In the genomic region with DNA sequence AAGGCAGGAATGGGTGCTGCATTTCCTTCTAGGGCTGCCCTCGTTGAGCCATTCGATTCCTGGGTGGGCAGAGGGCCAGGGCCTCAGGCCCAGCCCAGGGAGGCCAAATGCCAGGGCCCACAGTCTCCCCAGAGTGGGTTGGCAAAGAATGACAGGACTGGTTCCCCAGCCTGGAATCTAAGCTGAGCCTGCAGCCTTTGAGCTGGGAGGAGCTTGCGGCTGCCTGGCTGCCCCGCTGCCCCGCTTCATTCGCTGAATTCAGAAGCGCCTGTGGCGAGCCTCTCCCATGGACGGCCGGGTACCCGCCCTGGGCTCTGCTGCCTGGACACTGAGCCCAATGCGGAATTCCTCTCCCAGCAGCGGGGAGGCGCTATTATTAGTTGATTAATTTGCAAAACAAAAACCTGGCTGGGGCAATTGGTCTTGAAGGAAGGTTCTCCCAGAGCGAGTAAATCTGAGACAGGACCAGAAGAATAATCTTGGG, we compare ENCODE assay signal across 8 cellular contexts. TPM values are rescaled to one million over a fixed set of nuclear protein-coding genes. Genes with fewer than 3 reads are reported as not detected.
DNase-seq lines count a peak whose midpoint lies in the region; ATAC-seq and TF ChIP-seq lines count a peak whose summit lies in the region.

No MANE protein-coding gene starts in this region.

- H3K27ac ChIP-seq in cingulate gyrus (ENCODE audit: low read depth, low read length) = peak overlapping the region; percentile 69

- H3K4me1 Mint-ChIP-seq in activated CD8-positive, alpha-beta T cell treated with anti-CD3 and anti-CD28 coated beads for 36 hours (ENCODE audit: low read depth) = no peaks in the 10 kb centered on the region

- H3K36me3 Mint-ChIP-seq in activated CD8-positive, alpha-beta T cell treated with anti-CD3 and anti-CD28 coated beads for 36 hours (ENCODE audit: low read depth) = no peaks in the 10 kb centered on the region

- no peak overlapping the region for H3K27ac Mint-ChIP-seq in activated CD8-positive, alpha-beta T cell treated with anti-CD3 and anti-CD28 coated beads for 36 hours

- H3K4me3 Mint-ChIP-seq in activated CD8-positive, alpha-beta T cell treated with anti-CD3 and anti-CD28 coated beads for 36 hours = no peak overlapping the region

- H3K27me3 Mint-ChIP-seq in activated CD8-positive, alpha-beta T cell treated with anti-CD3 and anti-CD28 coated beads for 36 hours = peaks cover 20% of the 10 kb centered on the region

- intact Hi-C loops in activated CD8-positive, alpha-beta T cell treated with anti-CD3 and anti-CD28 coated beads for 36 hours (cut with micrococcal nuclease) = no loop called here

- POLR2A ChIA-PET in activated CD8-positive, alpha-beta T cell treated with anti-CD3 and anti-CD28 coated beads for 36 hours (lab: Charles Lee) = interaction anchor here (0.7 kb wide), 1 partner anchor 568 kb away, joined by 3 read pairs; no protein-coding TSS in a partner anchor

- no peaks in the 10 kb centered on the region for H3K9me3 Mint-ChIP-seq in activated CD8-positive, alpha-beta T cell treated with anti-CD3 and anti-CD28 coated beads for 36 hours

- CTCF ChIA-PET in activated CD8-positive, alpha-beta T cell treated with anti-CD3 and anti-CD28 coated beads for 36 hours (lab: Charles Lee) = no interaction called here

- DNase-seq in HT1080 (ENCODE audit: low read depth) = peak; percentile 55
- DNase-seq in kidney glomerular epithelial cell (lab: John Stamatoyannopoulos, UW) = peak; percentile 28
- peak; percentile 87 for DNase-seq in superior temporal gyrus (ENCODE audit: extremely low spot score)
- no peak for DNase-seq in activated CD8-positive, alpha-beta T cell treated with anti-CD3 and anti-CD28 coated beads for 36 hours
- no peak for DNase-seq in activated CD8-positive, alpha-beta memory T cell treated with anti-CD3 and anti-CD28 coated beads, Interleukin-2, amount 50 U/mL, for 48 hours
- DNase-seq in SKM-1 treated with dmso at 0.1 percent for 144 hours (lab: John Stamatoyannopoulos, UW; ENCODE audit: unreplicated experiment) = no peak

- ATAC-seq in activated CD8-positive, alpha-beta T cell treated with anti-CD3 and anti-CD28 coated beads for 36 hours = no peak
- ATAC-seq in HG03442 (IDR thresholded peaks at IDR 0.05; ENCODE audit: unreplicated experiment) = no peak

- no peak for TF ChIP-seq CTCF in activated CD8-positive, alpha-beta T cell treated with anti-CD3 and anti-CD28 coated beads for 36 hours (IDR thresholded peaks at IDR 0.05)

RNA-seq across cellular contexts. Expression of a gene that starts 32.3 kb away (rescaled TPM):
- total RNA-seq in HT1080 (2014; rRNA removed; shearing (Covaris generic)) = 70.1 and 84.6 TPM in 2 replicates
- polyA plus RNA-seq in HT1080 (2015; cell fraction: cytosol; rRNA removed) = 145 and 146 TPM in 2 replicates
- 184 and 191 TPM in 2 replicates for polyA plus RNA-seq in HT1080 (2015; cell fraction: nucleus; rRNA removed)
- 100 to 1,000 TPM; 152 to 163 TPM for total RNA-seq in activated CD8-positive, alpha-beta T cell treated with anti-CD3 and anti-CD28 coated beads for 36 hours

Comparison
In these comparisons a context has a peak if more than half of its experiments do, and no peak if none do; other contexts are left out.
1. DNase-seq: peak in HT1080 (single experiment), kidney glomerular epithelial cell (single experiment) and superior temporal gyrus (single experiment); none in activated CD8-positive, alpha-beta T cell treated with anti-CD3 and anti-CD28 coated beads for 36 hours (single experiment), activated CD8-positive, alpha-beta memory T cell treated with anti-CD3 and anti-CD28 coated beads, Interleukin-2, amount 50 U/mL, for 48 hours (single experiment) and SKM-1 treated with dmso at 0.1 percent for 144 hours (single experiment).